Comparison of ENCODE assay signal across 18 cellular contexts in the genomic region with DNA sequence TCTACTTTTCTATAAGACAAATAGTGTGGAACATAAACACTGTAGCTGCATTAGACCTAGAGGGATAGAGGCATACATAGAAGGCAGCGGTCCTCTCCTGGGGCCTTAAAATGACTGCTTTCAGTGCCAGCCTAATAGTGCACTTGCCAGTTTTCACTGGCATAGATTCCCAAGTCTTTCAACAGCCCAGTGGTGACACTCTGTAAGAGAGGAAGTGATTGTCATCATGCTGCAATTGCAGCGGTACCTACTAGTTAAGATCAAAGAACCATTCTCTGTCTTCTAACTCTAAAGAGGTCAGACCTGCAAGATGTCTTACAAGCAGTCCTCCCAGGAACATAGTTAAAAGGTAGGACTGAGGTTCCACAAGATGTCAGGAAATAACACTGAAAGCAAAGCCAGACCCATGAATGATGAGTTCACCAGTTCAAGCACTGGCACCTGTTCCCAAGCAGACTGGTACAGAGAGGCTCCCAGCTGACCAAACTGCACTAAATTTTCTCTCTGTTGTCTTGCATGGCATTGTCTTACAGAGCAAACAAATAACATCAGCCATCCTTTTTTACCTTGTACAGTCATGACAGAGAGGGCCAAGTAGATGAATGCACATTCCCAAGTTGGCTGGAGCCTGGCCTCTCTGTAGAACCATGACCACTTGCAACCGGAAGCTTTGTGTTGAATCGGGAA.
"Had no signal": no experiment of that assay in that cellular context is flagged by ENCODE, and none has a peak within 500 bp of the region (broad histone marks: within the 10 kb centered on the region; RNA-seq: fewer than 3 reads in every experiment).

No MANE protein-coding gene starts in this region.

- H3K36me3 ChIP-seq: adrenal gland, cardiac muscle cell, transverse colon had no signal

- H3K27me3 ChIP-seq: adrenal gland, gastroesophageal sphincter, transverse colon had no signal

- ATAC-seq: activated CD8-positive, alpha-beta T cell treated with anti-CD3 and anti-CD28 coated beads for 36 hours; gastroesophageal sphincter; left colon had no signal

- H3K4me1 ChIP-seq: adrenal gland, gastroesophageal sphincter had no signal

- H3K4me3 ChIP-seq: adrenal gland, cardiac muscle cell, gastroesophageal sphincter, transverse colon had no signal

- H3K27ac ChIP-seq: adrenal gland, cardiac muscle cell, gastroesophageal sphincter, transverse colon had no signal

- H3K9me3 ChIP-seq: adrenal gland, gastroesophageal sphincter, transverse colon had no signal

- DNase-seq: activated B cell treated with CpG ODN at 0.5 μM for 24 hours; activated CD4-positive, alpha-beta T cell treated with anti-CD3 and anti-CD28 coated beads for 48 hours; activated CD8-positive, alpha-beta T cell treated with anti-CD3 and anti-CD28 coated beads for 36 hours; activated effector memory CD4-positive, alpha-beta T cell treated with anti-CD3 and anti-CD28 coated beads, Interleukin-2, amount 50 U/mL, for 16 hours; activated T-cell treated with anti-CD3 and anti-CD28 coated beads, Interleukin-2, amount 50 U/mL, for 48 hours; adrenal gland; left colon; mesenchymal stem cell; nephron progenitor cell; occipital lobe; small intestine; stimulated activated CD4-positive, alpha-beta T cell treated with anti-CD3 and anti-CD28 coated beads, Interleukin-4, amount 100 ng/mL, for 4 hours; stimulated activated CD8-positive, alpha-beta memory T cell treated with anti-CD3 and anti-CD28 coated beads, Interleukin-4, amount 100 ng/mL, for 48 hours; stimulated activated naive CD4-positive, alpha-beta T cell treated with Interleukin-2 at 50 U/mL for 16 hours; substantia nigra; transverse colon had no signal
